ENCODE assay signal across 12 cellular contexts in genomic region chr17:17052462-17053221, GRCh38. TPM values are rescaled to one million over a fixed set of nuclear protein-coding genes. Genes with fewer than 3 reads are reported as not detected.
DNase-seq lines count a peak whose midpoint lies in the region; ATAC-seq, FAIRE-seq and TF ChIP-seq lines count a peak whose summit lies in the region.
"Had no signal": no experiment of that assay in that cellular context is flagged by ENCODE, and none has a peak within 500 bp of the region (broad histone marks: within the 10 kb centered on the region; RNA-seq: fewer than 3 reads in every experiment).

No MANE protein-coding gene starts in this region.

- TF ChIP-seq POLR2A in sigmoid colon (IDR thresholded peaks at IDR 0.05), result no peak

- peak overlapping the region in 1 of 7 donors; percentile 20 for H3K4me3 Mint-ChIP-seq in CD8-positive, alpha-beta memory T cell
- H3K4me3 Mint-ChIP-seq in activated B cell treated with CpG ODN at 0.5 μM for 24 hours, result no peak overlapping the region

- CTCF ChIA-PET in CD8-positive, alpha-beta memory T cell (lab: Charles Lee), result no interaction called here
- CTCF ChIA-PET in activated B cell treated with CpG ODN at 0.5 μM for 24 hours (lab: Charles Lee), result interaction anchor here (1.9 kb wide), 1 partner anchor 57 kb away, joined by 4 read pairs; no protein-coding TSS in a partner anchor

- TF ChIP-seq CTCF in activated B cell treated with CpG ODN at 0.5 μM for 24 hours (IDR thresholded peaks at IDR 0.05) (no peak), hepatocyte (IDR thresholded peaks at IDR 0.05; ENCODE audit: poor library complexity) (no peak), sigmoid colon (IDR thresholded peaks at IDR 0.05) (no peak)

- H3K4me1 ChIP-seq in CD8-positive, alpha-beta memory T cell (ENCODE audit: insufficient read depth, low read length), result peaks cover 26% of the 10 kb centered on the region
- H3K4me1 ChIP-seq in hepatocyte (ENCODE audit: insufficient read depth), result peaks cover 27% of the 10 kb centered on the region
- H3K4me1 ChIP-seq in sigmoid colon, result peaks cover 0 to 69% (median 62%) of the 10 kb centered on the region in 4 donors

- no peak for TF ChIP-seq EP300 in sigmoid colon (IDR thresholded peaks at IDR 0.05)

- no peak for DNase-seq in CD8-positive, alpha-beta memory T cell
- DNase-seq in activated B cell treated with CpG ODN at 0.5 μM for 24 hours (peak; percentile 13), hepatocyte (ENCODE audit: low spot score) (no peak), sigmoid colon (peak; percentile 52), frontal cortex (ENCODE audit: low spot score in 2 of 2) (no peak), DMS53 treated with DMSO at 0.1 percent for 48 hours (lab: John Stamatoyannopoulos, UW; ENCODE audit: unreplicated experiment) (no peak), NCI-H1694 treated with DMSO at 0.1 percent for 48 hours (lab: John Stamatoyannopoulos, UW) (no peak)
- DNase-seq: DND-41, SIG-M5 had no signal

- no peaks in the 10 kb centered on the region for H3K9me3 ChIP-seq in CD8-positive, alpha-beta memory T cell (ENCODE audit: low read length)
- H3K9me3 ChIP-seq in hepatocyte (ENCODE audit: low read depth) (no peaks in the 10 kb centered on the region), sigmoid colon (no peaks in the 10 kb centered on the region)
- H3K9me3 ChIP-seq: thoracic aorta had no signal

- ATAC-seq in activated B cell treated with CpG ODN at 0.5 μM for 24 hours (ENCODE audit: low read depth) (no peak), HG03342 (IDR thresholded peaks at IDR 0.05; ENCODE audit: unreplicated experiment) (no peak)

- H3K27ac ChIP-seq in CD8-positive, alpha-beta memory T cell (ENCODE audit: low read depth, low read length), result no peak overlapping the region
- peak overlapping the region; percentile 76 for H3K27ac ChIP-seq in hepatocyte
- H3K27ac ChIP-seq in sigmoid colon, result peak overlapping the region in 3 of 4 donors; percentile 20 to 32 (median 30)

- H2AFZ ChIP-seq in hepatocyte, result no peak overlapping the region

- peaks cover 52 to 85% (median 62%) of the 10 kb centered on the region in 3 donors for H3K4me1 Mint-ChIP-seq in CD8-positive, alpha-beta memory T cell
- H3K4me1 Mint-ChIP-seq in activated B cell treated with CpG ODN at 0.5 μM for 24 hours, result peaks cover 64% of the 10 kb centered on the region

- peaks cover 100% of the 10 kb centered on the region for H3K79me2 ChIP-seq in hepatocyte

- H3K27me3 Mint-ChIP-seq in CD8-positive, alpha-beta memory T cell, result peaks cover 0 to under 1% of the 10 kb centered on the region in 2 donors
- H3K27me3 Mint-ChIP-seq in activated B cell treated with CpG ODN at 0.5 μM for 24 hours, result no peaks in the 10 kb centered on the region

- no peak for FAIRE-seq in frontal cortex (lab: Jason Lieb, UNC)

- no peaks in the 10 kb centered on the region for H3K27me3 ChIP-seq in CD8-positive, alpha-beta memory T cell (ENCODE audit: insufficient read depth, low read length, poor library complexity, severe bottlenecking)
- no peaks in the 10 kb centered on the region for H3K27me3 ChIP-seq in hepatocyte
- H3K27me3 ChIP-seq in sigmoid colon, result no peaks in the 10 kb centered on the region
- H3K27me3 ChIP-seq: dorsolateral prefrontal cortex had no signal

- peak overlapping the region; percentile 44 for H3K4me2 ChIP-seq in hepatocyte

- peaks cover 96% of the 10 kb centered on the region for H4K20me1 ChIP-seq in hepatocyte (ENCODE audit: insufficient read depth, poor library complexity, severe bottlenecking)

- H3K36me3 Mint-ChIP-seq in CD8-positive, alpha-beta memory T cell, result peaks cover 0 to 19% (median 1%) of the 10 kb centered on the region in 3 donors
- H3K36me3 Mint-ChIP-seq in activated B cell treated with CpG ODN at 0.5 μM for 24 hours (ENCODE audit: low read depth), result peaks cover 8% of the 10 kb centered on the region

- H3K27ac Mint-ChIP-seq in CD8-positive, alpha-beta memory T cell, result peak overlapping the region in 7 of 8 donors; percentile 33 to 94 (median 83)
- peak overlapping the region; percentile 27 for H3K27ac Mint-ChIP-seq in activated B cell treated with CpG ODN at 0.5 μM for 24 hours

- H3K9me3 Mint-ChIP-seq in CD8-positive, alpha-beta memory T cell, result no peaks in the 10 kb centered on the region
- H3K9me3 Mint-ChIP-seq in activated B cell treated with CpG ODN at 0.5 μM for 24 hours, result no peaks in the 10 kb centered on the region

- POLR2A ChIA-PET in CD8-positive, alpha-beta memory T cell (lab: Charles Lee), result interaction anchor here (1.4 kb wide), 1 partner anchor 10 kb away, joined by 5 read pairs; no protein-coding TSS in a partner anchor
- POLR2A ChIA-PET in activated B cell treated with CpG ODN at 0.5 μM for 24 hours (lab: Charles Lee), result interaction anchor here (1.4 kb wide), 1 partner anchor 8 kb away, joined by 3 read pairs; no protein-coding TSS in a partner anchor

- intact Hi-C loops in activated B cell treated with CpG ODN at 0.5 μM for 24 hours (cut with micrococcal nuclease) (loop anchor here (2.0 kb wide), 1 partner anchor 16 kb away; no protein-coding TSS in a partner anchor), sigmoid colon (cut with DNase I) (no loop called here)

- H3K9me2 ChIP-seq in hepatocyte (replicated peaks; ENCODE audit: insufficient read depth), result no peaks in the 10 kb centered on the region

- no peak overlapping the region for H3K4me3 ChIP-seq in CD8-positive, alpha-beta memory T cell (ENCODE audit: low read length)
- H3K4me3 ChIP-seq in hepatocyte (no peak overlapping the region), sigmoid colon (no peak overlapping the region)
- H3K4me3 ChIP-seq: dorsolateral prefrontal cortex, thoracic aorta had no signal

- 75% methylated on average over 14 of the region's 14 CpGs for WGBS in hepatocyte (ENCODE audit: low lambda C conversion rate, missing lambda C conversion rate)
- WGBS in sigmoid colon, 2 donors, result 23 to 44% methylated on average over 14 of the region's 14 CpGs

- H3K36me3 ChIP-seq in CD8-positive, alpha-beta memory T cell (ENCODE audit: insufficient read depth, low read length), result no peaks in the 10 kb centered on the region
- H3K36me3 ChIP-seq in hepatocyte (replicated peaks; ENCODE audit: insufficient read depth, low read depth), result no peaks in the 10 kb centered on the region
- H3K36me3 ChIP-seq in sigmoid colon, result peaks cover 0 to 1% (median 0%) of the 10 kb centered on the region in 4 donors

RNA-seq across cellular contexts. Expression of gene MPRIP, which starts 10.4 kb away (rescaled TPM):
- 100 to 1,000 TPM; 174 to 184 TPM for total RNA-seq in CD8-positive, alpha-beta memory T cell
- 40.3 TPM for polyA plus RNA-seq in CD8-positive, alpha-beta memory T cell
- 206 and 231 TPM in 2 replicates for total RNA-seq in activated B cell treated with CpG ODN at 0.5 μM for 24 hours
- 80.1 and 202 TPM in 2 replicates for total RNA-seq in hepatocyte
- polyA plus RNA-seq in hepatocyte, result 91.7 and 123 TPM in 2 replicates
- total RNA-seq in sigmoid colon, result 100 to 1,000 TPM in 1 of 4 donors, 10 to 100 TPM in 3; 59.6 to 101 (median 80.4) TPM
- 100 to 1,000 TPM in 1 of 3 donors, 10 to 100 TPM in 2; 43.2 to 113 (median 67.9) TPM for polyA plus RNA-seq in sigmoid colon
- 131 TPM for total RNA-seq in frontal cortex

Comparison
In these comparisons a context has a peak if more than half of its experiments do, and no peak if none do; other contexts are left out.
1. DNase-seq: peak in activated B cell treated with CpG ODN at 0.5 μM for 24 hours (single experiment) and sigmoid colon (single experiment); none in CD8-positive, alpha-beta memory T cell (0 of 5), hepatocyte (single experiment), frontal cortex (0 of 2), DMS53 treated with DMSO at 0.1 percent for 48 hours (single experiment) and NCI-H1694 treated with DMSO at 0.1 percent for 48 hours (single experiment).